ENCODE assay signal across 15 cellular contexts in genomic region chr1:119047040-119047438, GRCh38. TPM values are rescaled to one million over a fixed set of nuclear protein-coding genes. Genes with fewer than 3 reads are reported as not detected.
DNase-seq lines count a peak whose midpoint lies in the region; ATAC-seq and TF ChIP-seq lines count a peak whose summit lies in the region.
"Had no signal": no experiment of that assay in that cellular context is flagged by ENCODE, and none has a peak within 500 bp of the region (broad histone marks: within the 10 kb centered on the region; RNA-seq: fewer than 3 reads in every experiment).

No MANE protein-coding gene starts in this region.

- H3K4me3 Mint-ChIP-seq in activated CD8-positive, alpha-beta memory T cell treated with anti-CD3 and anti-CD28 coated beads, Interleukin-2, amount 10 ng/mL, durations not matched to agents 7 days and 5 days = no peak overlapping the region
- H3K4me3 Mint-ChIP-seq: activated naive CD8-positive, alpha-beta T cell treated with anti-CD3 and anti-CD28 coated beads for 36 hours had no signal

- intact Hi-C loops in heart left ventricle (cut with DNase I) = loop anchor here in 1 of 10 donors (10.0 kb wide), 1 partner anchor 98 kb away; the partner anchor contains the start of gene WARS2
- intact Hi-C loops in sciatic nerve (cut with DNase I) = no loop called here

- DNase-seq in amniotic epithelial cell (ENCODE audit: low read depth) (peak; percentile 77), heart left ventricle (no peak), sciatic nerve (ENCODE audit: low spot score) (no peak), NCI-H1417 treated with DMSO at 0.1 percent for 48 hours (lab: John Stamatoyannopoulos, UW) (no peak), MG63 (no peak)
- DNase-seq in activated CD8-positive, alpha-beta memory T cell treated with anti-CD3 and anti-CD28 coated beads, Interleukin-2, amount 10 ng/mL, durations not matched to agents 7 days and 5 days = no peak
- DNase-seq: activated naive CD8-positive, alpha-beta T cell treated with anti-CD3 and anti-CD28 coated beads for 36 hours; C1 segment of cervical spinal cord; GF-D8; Karpas-422; NCI-H2029 treated with DMSO at 0.1 percent for 48 hours; nucleus accumbens had no signal

- peaks cover 5% of the 10 kb centered on the region for H3K36me3 Mint-ChIP-seq in activated CD8-positive, alpha-beta memory T cell treated with anti-CD3 and anti-CD28 coated beads, Interleukin-2, amount 10 ng/mL, durations not matched to agents 7 days and 5 days

- peaks cover 0 to 15% (median 4%) of the 10 kb centered on the region in 11 experiments; a peak in 7 of 22 replicates for H3K36me3 ChIP-seq in BLaER1 treated with 17β-estradiol and CSF1 and Interleukin-3, amounts not matched to agents 10 nM and 100 nM
- H3K36me3 ChIP-seq in heart left ventricle (peaks cover 0 to 19% (median 5%) of the 10 kb centered on the region in 9 donors), MG63 (peaks cover 15% of the 10 kb centered on the region)

- H3K27me3 ChIP-seq in BLaER1 treated with 17β-estradiol and CSF1 and Interleukin-3, amounts not matched to agents 10 nM and 100 nM = no peaks in the 10 kb centered on the region
- H3K27me3 ChIP-seq in heart left ventricle (no peaks in the 10 kb centered on the region), MG63 (no peaks in the 10 kb centered on the region)

- no peak overlapping the region for H3K4me3 ChIP-seq in BLaER1 treated with 17β-estradiol and CSF1 and Interleukin-3, amounts not matched to agents 10 nM and 100 nM
- H3K4me3 ChIP-seq in heart left ventricle (peak overlapping the region in 5 of 12 donors; percentile 11 to 25 (median 15)), MG63 (no peak overlapping the region)
- H3K4me3 ChIP-seq: lung had no signal

- CTCF ChIA-PET in activated CD8-positive, alpha-beta memory T cell treated with anti-CD3 and anti-CD28 coated beads, Interleukin-2, amount 10 ng/mL, durations not matched to agents 7 days and 5 days (lab: Charles Lee) = no interaction called here

- H3K27ac Mint-ChIP-seq in activated CD8-positive, alpha-beta memory T cell treated with anti-CD3 and anti-CD28 coated beads, Interleukin-2, amount 10 ng/mL, durations not matched to agents 7 days and 5 days = no peak overlapping the region
- H3K27ac Mint-ChIP-seq: activated naive CD8-positive, alpha-beta T cell treated with anti-CD3 and anti-CD28 coated beads for 36 hours had no signal

- no peak for TF ChIP-seq CTCF in heart left ventricle (IDR thresholded peaks at IDR 0.05)

- peaks cover 2% of the 10 kb centered on the region for H3K9me3 Mint-ChIP-seq in activated CD8-positive, alpha-beta memory T cell treated with anti-CD3 and anti-CD28 coated beads, Interleukin-2, amount 10 ng/mL, durations not matched to agents 7 days and 5 days (ENCODE audit: low read depth)

- H3K4me1 Mint-ChIP-seq in activated CD8-positive, alpha-beta memory T cell treated with anti-CD3 and anti-CD28 coated beads, Interleukin-2, amount 10 ng/mL, durations not matched to agents 7 days and 5 days = no peaks in the 10 kb centered on the region
- H3K4me1 Mint-ChIP-seq: activated naive CD8-positive, alpha-beta T cell treated with anti-CD3 and anti-CD28 coated beads for 36 hours had no signal

- H3K9me3 ChIP-seq in BLaER1 treated with 17β-estradiol and CSF1 and Interleukin-3, amounts not matched to agents 10 nM and 100 nM (replicated peaks in 1 of 11) = no peaks in the 10 kb centered on the region
- H3K9me3 ChIP-seq in heart left ventricle = no peaks in the 10 kb centered on the region
- peaks cover 4% of the 10 kb centered on the region; the same call in 1 of the 2 replicates for H3K9me3 ChIP-seq in MG63

- H3K9ac ChIP-seq in BLaER1 treated with 17β-estradiol and CSF1 and Interleukin-3, amounts not matched to agents 10 nM and 100 nM = no peak overlapping the region

- H4K20me1 ChIP-seq in BLaER1 treated with 17β-estradiol and CSF1 and Interleukin-3, amounts not matched to agents 10 nM and 100 nM = no peaks in the 10 kb centered on the region

- H3K27me3 Mint-ChIP-seq in activated CD8-positive, alpha-beta memory T cell treated with anti-CD3 and anti-CD28 coated beads, Interleukin-2, amount 10 ng/mL, durations not matched to agents 7 days and 5 days = no peaks in the 10 kb centered on the region
- H3K27me3 Mint-ChIP-seq: activated naive CD8-positive, alpha-beta T cell treated with anti-CD3 and anti-CD28 coated beads for 36 hours had no signal

- peak overlapping the region in 10 of 11 experiments; percentile 15 to 69 (median 47); a peak in 18 of 22 replicates for H3K4me2 ChIP-seq in BLaER1 treated with 17β-estradiol and CSF1 and Interleukin-3, amounts not matched to agents 10 nM and 100 nM

- TF ChIP-seq POLR2A in heart left ventricle (IDR thresholded peaks at IDR 0.05) = no peak

- H3K27ac ChIP-seq in BLaER1 treated with 17β-estradiol and CSF1 and Interleukin-3, amounts not matched to agents 10 nM and 100 nM = no peak overlapping the region
- H3K27ac ChIP-seq in heart left ventricle = peak overlapping the region in 10 of 12 donors; percentile 1 to 61 (median 36)

- H3K4me1 ChIP-seq in BLaER1 treated with 17β-estradiol and CSF1 and Interleukin-3, amounts not matched to agents 10 nM and 100 nM = peaks cover 9 to 18% (median 12%) of the 10 kb centered on the region in 10 experiments; a peak in 19 of 20 replicates
- peaks cover 0 to 15% (median 0%) of the 10 kb centered on the region in 12 donors for H3K4me1 ChIP-seq in heart left ventricle

- 43 to 61% (median 56%) methylated on average over 3 of the region's 3 CpGs for WGBS in heart left ventricle, 4 donors

- ATAC-seq in heart left ventricle (peak in 3 of 4 donors; percentile 53 to 69 (median 62)), sciatic nerve (peak; percentile 48), GM21390 (IDR thresholded peaks at IDR 0.05; ENCODE audit: unreplicated experiment) (no peak)
- ATAC-seq in activated CD8-positive, alpha-beta memory T cell treated with anti-CD3 and anti-CD28 coated beads, Interleukin-2, amount 10 ng/mL, durations not matched to agents 7 days and 5 days = no peak

RNA-seq across cellular contexts. Expression of gene TBX15, which starts 58.9 kb away (rescaled TPM):
- 1 to 10 TPM in 2 of 9 donors, under 1 TPM in 7; 0.19 to 1.8 (median 0.63) TPM for total RNA-seq in heart left ventricle
- polyA plus RNA-seq in heart left ventricle = under 1 TPM; 0.23 to 0.69 TPM
- 12.5 TPM for total RNA-seq in sciatic nerve
- 6.5 and 9.7 TPM in 2 replicates for total RNA-seq in MG63 (2014; rRNA removed; shearing (Covaris generic); ENCODE audit: low replicate concordance)
- not detected for total RNA-seq in activated CD8-positive, alpha-beta memory T cell treated with anti-CD3 and anti-CD28 coated beads, Interleukin-2, amount 10 ng/mL, durations not matched to agents 7 days and 5 days
- total RNA-seq: activated naive CD8-positive, alpha-beta T cell treated with anti-CD3 and anti-CD28 coated beads for 36 hours had no signal

Comparison
In these comparisons a context has a peak if more than half of its experiments do, and no peak if none do; other contexts are left out.
1. H3K27ac ChIP-seq: peak in heart left ventricle (10 of 12); none in BLaER1 treated with 17β-estradiol and CSF1 and Interleukin-3, amounts not matched to agents 10 nM and 100 nM (0 of 11).
2. ATAC-seq: peak in heart left ventricle (3 of 4) and sciatic nerve (single experiment); none in GM21390 (single experiment) and activated CD8-positive, alpha-beta memory T cell treated with anti-CD3 and anti-CD28 coated beads, Interleukin-2, amount 10 ng/mL, durations not matched to agents 7 days and 5 days (single experiment).